In the genomic region with DNA sequence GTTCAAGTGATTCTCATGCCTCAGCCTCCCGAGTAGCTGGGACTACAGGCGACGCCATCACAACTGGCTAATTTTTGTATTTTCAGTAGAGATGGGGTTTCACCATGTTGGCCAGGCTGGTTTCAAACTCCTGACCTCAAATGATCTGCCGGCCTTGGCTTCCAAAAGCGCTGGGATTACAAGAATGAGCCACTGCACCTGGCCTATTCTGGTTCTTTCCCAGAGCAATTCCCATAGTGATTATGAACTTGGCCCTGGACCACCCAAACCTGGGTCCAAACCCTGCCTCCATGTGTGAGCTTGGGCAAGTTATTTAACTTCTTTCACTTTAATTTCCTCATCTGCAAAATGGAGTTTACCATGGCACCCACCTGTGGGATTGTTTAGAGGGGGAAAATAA, we compare ENCODE assay signal across 22 cellular contexts.
"Had no signal": no experiment of that assay in that cellular context is flagged by ENCODE, and none has a peak within 500 bp of the region (broad histone marks: within the 10 kb centered on the region; RNA-seq: fewer than 3 reads in every experiment).

No MANE protein-coding gene starts in this region.

- H3K27me3 ChIP-seq: SJCRH30 had no signal

- H3K9me3 ChIP-seq: SJCRH30 had no signal

- H2AFZ ChIP-seq: PC-9 had no signal

- DNase-seq: Karpas-422, MM.1S, MV-4-11, NCI-H1092, NCI-H1417 treated with DMSO at 0.1 percent for 48 hours, NCI-H1436 treated with DMSO at 0.1 percent for 48 hours, NCI-H1694 treated with DMSO at 0.1 percent for 48 hours, NCI-H187 treated with DMSO at 0.1 percent for 48 hours, NCI-H2171 treated with DMSO at 0.1 percent for 48 hours, NCI-H2227 treated with DMSO at 0.1 percent for 48 hours, NCI-H446, NCI-H510A treated with DMSO at 0.1 percent for 48 hours, NCI-H524 treated with DMSO at 0.1 percent for 48 hours, NCI-H526 treated with DMSO at 0.1 percent for 48 hours, PC-9, SIG-M5, SJCRH30 had no signal

- H3K9ac ChIP-seq: KMS-11 had no signal

- H3K4me1 ChIP-seq: SJCRH30 had no signal

- H3K4me2 ChIP-seq: KMS-11, PC-9 had no signal

- ATAC-seq: Panc1, SK-N-SH treated with all-trans-retinoic acid at 6 μM for 48 hours had no signal

- H3K27ac ChIP-seq: KMS-11, PC-9, RWPE1, SJCRH30, SK-N-MC had no signal

- H3K36me3 ChIP-seq: SJCRH30 had no signal

- H3K4me3 ChIP-seq: PC-9, SJCRH30, SK-N-MC had no signal
